8 cellular contexts compared by ENCODE assay signal in genomic region chr3:10758304-10759037, GRCh38. TPM values are rescaled to one million over a fixed set of nuclear protein-coding genes. Genes with fewer than 3 reads are reported as not detected.
DNase-seq lines count a peak whose midpoint lies in the region; ATAC-seq and TF ChIP-seq lines count a peak whose summit lies in the region.

No MANE protein-coding gene starts in this region.

- no peaks in the 10 kb centered on the region for H3K36me3 ChIP-seq in endodermal cell (ENCODE audit: control insufficient read depth, insufficient read depth, low read length)

- WGBS in endodermal cell (ENCODE audit: insufficient coverage in 1 of 2, insufficient read length in 1 of 2), 2 experiments = 43 to 49% methylated on average over 10 to 14 of the region's 14 CpGs

- H3K4me1 Mint-ChIP-seq in activated CD4-positive, alpha-beta T cell treated with anti-CD3 and anti-CD28 coated beads, Interleukin-2, amount 10 ng/mL, durations not matched to agents 7 days and 5 days = peaks cover 3% of the 10 kb centered on the region
- no peaks in the 10 kb centered on the region for H3K4me1 Mint-ChIP-seq in endodermal cell

- H3K36me3 Mint-ChIP-seq in activated CD4-positive, alpha-beta T cell treated with anti-CD3 and anti-CD28 coated beads, Interleukin-2, amount 10 ng/mL, durations not matched to agents 7 days and 5 days (ENCODE audit: low read depth) = no peaks in the 10 kb centered on the region
- no peaks in the 10 kb centered on the region for H3K36me3 Mint-ChIP-seq in endodermal cell (ENCODE audit: low read depth)

- no peaks in the 10 kb centered on the region for H3K9me3 ChIP-seq in endodermal cell (ENCODE audit: control insufficient read depth, low read length)

- peaks cover 5% of the 10 kb centered on the region for H3K27me3 Mint-ChIP-seq in activated CD4-positive, alpha-beta T cell treated with anti-CD3 and anti-CD28 coated beads, Interleukin-2, amount 10 ng/mL, durations not matched to agents 7 days and 5 days
- peaks cover 18% of the 10 kb centered on the region for H3K27me3 Mint-ChIP-seq in endodermal cell (ENCODE audit: insufficient read depth)

- ATAC-seq in GM21360 (IDR thresholded peaks at IDR 0.05; ENCODE audit: unreplicated experiment) = no peak

- no peak overlapping the region for H3K9ac ChIP-seq in endodermal cell (ENCODE audit: extremely low read depth, low read length, poor library complexity, severe bottlenecking)

- no peak overlapping the region for H3K27ac Mint-ChIP-seq in activated CD4-positive, alpha-beta T cell treated with anti-CD3 and anti-CD28 coated beads, Interleukin-2, amount 10 ng/mL, durations not matched to agents 7 days and 5 days
- H3K27ac Mint-ChIP-seq in endodermal cell = no peak overlapping the region

- DNase-seq in ELF-1 (ENCODE audit: low read depth, low spot score) (peak; percentile 68), HFF-Myc (ENCODE audit: extremely low read depth, low read depth) (peak; percentile 32), NCI-H345 (lab: John Stamatoyannopoulos, UW) (peak; percentile 86), endodermal cell (peak; percentile 87), midbrain (lab: John Stamatoyannopoulos, UW) (peak; percentile 85)
- peak; percentile 50 for DNase-seq in activated CD4-positive, alpha-beta T cell treated with anti-CD3 and anti-CD28 coated beads, Interleukin-2, amount 10 ng/mL, durations not matched to agents 7 days and 5 days
- DNase-seq in stimulated activated naive CD4-positive, alpha-beta T cell treated with Interleukin-2 at 50 U/mL for 16 hours (lab: John Stamatoyannopoulos, UW) = peak; percentile 5

- POLR2A ChIA-PET in activated CD4-positive, alpha-beta T cell treated with anti-CD3 and anti-CD28 coated beads, Interleukin-2, amount 10 ng/mL, durations not matched to agents 7 days and 5 days (lab: Charles Lee) = no interaction called here

- no peak overlapping the region for H3K4me3 Mint-ChIP-seq in activated CD4-positive, alpha-beta T cell treated with anti-CD3 and anti-CD28 coated beads, Interleukin-2, amount 10 ng/mL, durations not matched to agents 7 days and 5 days
- H3K4me3 Mint-ChIP-seq in endodermal cell = no peak overlapping the region

- peaks cover 22% of the 10 kb centered on the region for H3K27me3 ChIP-seq in endodermal cell (ENCODE audit: control insufficient read depth, insufficient read depth, low read length, poor library complexity, severe bottlenecking)

- TF ChIP-seq CTCF in HFF-Myc (IDR thresholded peaks at IDR 0.05; ENCODE audit: low read depth, low read length, missing control alignments) (peak; percentile 42), endodermal cell (conservative IDR thresholded peaks at IDR 0.05) (peak; percentile 91)

- no peaks in the 10 kb centered on the region for H3K4me1 ChIP-seq in endodermal cell (ENCODE audit: control insufficient read depth, insufficient read depth, low read length)

- no peak overlapping the region for H3K4me3 ChIP-seq in HFF-Myc (replicated peaks; ENCODE audit: low read depth, low read length)
- no peak overlapping the region for H3K4me3 ChIP-seq in endodermal cell (ENCODE audit: low read length)

- no peak overlapping the region for H3K27ac ChIP-seq in endodermal cell (ENCODE audit: low read depth, low read length)

- no peaks in the 10 kb centered on the region for H3K9me3 Mint-ChIP-seq in activated CD4-positive, alpha-beta T cell treated with anti-CD3 and anti-CD28 coated beads, Interleukin-2, amount 10 ng/mL, durations not matched to agents 7 days and 5 days
- H3K9me3 Mint-ChIP-seq in endodermal cell = no peaks in the 10 kb centered on the region

- CTCF ChIA-PET in activated CD4-positive, alpha-beta T cell treated with anti-CD3 and anti-CD28 coated beads, Interleukin-2, amount 10 ng/mL, durations not matched to agents 7 days and 5 days (lab: Charles Lee) = interaction anchor here (0.6 to 1.4 kb wide), 7 partner anchors 10 to 467 kb away, joined by 3 to 4 read pairs (median 3); no protein-coding TSS in a partner anchor

RNA-seq across cellular contexts. Expression of gene SLC6A11, which starts 57.6 kb away (rescaled TPM):
- not detected for total RNA-seq in activated CD4-positive, alpha-beta T cell treated with anti-CD3 and anti-CD28 coated beads, Interleukin-2, amount 10 ng/mL, durations not matched to agents 7 days and 5 days
- under 1 TPM; 0.27 to 0.73 TPM for total RNA-seq in endodermal cell
- polyA plus RNA-seq in endodermal cell (2013, experiment 1 of 2) = 0.82 TPM
- polyA plus RNA-seq in endodermal cell (2013, experiment 2 of 2) = 0.70 TPM

Comparison
In these comparisons a context has a peak if more than half of its experiments do, and no peak if none do; other contexts are left out.
1. DNase-seq: peak in every context shown above with its lines; median percentile 87 in endodermal cell; 86 in NCI-H345; 85 in midbrain; 68 in ELF-1; 50 in activated CD4-positive, alpha-beta T cell treated with anti-CD3 and anti-CD28 coated beads, Interleukin-2, amount 10 ng/mL, durations not matched to agents 7 days and 5 days; 32 in HFF-Myc; 5 in stimulated activated naive CD4-positive, alpha-beta T cell treated with Interleukin-2 at 50 U/mL for 16 hours.